Comparison of ENCODE assay signal across 24 cellular contexts in the genomic region with DNA sequence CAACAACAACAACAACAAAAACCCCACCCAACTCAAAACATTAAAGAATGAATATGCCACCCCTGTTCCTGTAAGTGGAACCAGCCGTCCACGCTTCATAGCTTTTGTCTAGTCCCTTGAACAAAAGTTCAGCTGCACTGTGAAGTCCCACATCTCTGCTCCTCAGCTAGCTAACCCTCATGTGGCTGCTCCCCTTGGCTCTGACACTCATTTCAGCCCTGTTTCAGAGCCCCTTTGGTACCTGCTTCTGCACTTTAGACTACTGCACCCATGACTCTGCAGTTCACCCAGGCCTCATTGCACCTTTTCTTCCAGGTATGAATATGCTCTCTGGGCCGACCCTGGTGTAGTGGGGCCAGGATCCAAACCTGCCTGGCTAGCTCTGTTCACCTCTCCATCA.
"Had no signal": no experiment of that assay in that cellular context is flagged by ENCODE, and none has a peak within 500 bp of the region (broad histone marks: within the 10 kb centered on the region; RNA-seq: fewer than 3 reads in every experiment).

No MANE protein-coding gene starts in this region.

- H3K4me2 ChIP-seq: KMS-11, SK-N-SH had no signal

- H3K27me3 ChIP-seq: ascending aorta, cardiac muscle cell, Peyer's patch, SJSA1 had no signal

- H3K36me3 ChIP-seq: cardiac muscle cell, SJSA1 had no signal

- ATAC-seq: activated T-cell treated with anti-CD3 and anti-CD28 coated beads, Interleukin-2, amount 50 U/mL, for 4 hours; PC-3 had no signal

- H3K9me3 ChIP-seq: ascending aorta, Peyer's patch, SJSA1, SK-N-SH had no signal

- DNase-seq: activated CD4-positive, alpha-beta memory T cell treated with anti-CD3 and anti-CD28 coated beads for 36 hours; activated CD4-positive, alpha-beta T cell treated with anti-CD3 and anti-CD28 coated beads for 4 hours; activated CD4-positive, alpha-beta T cell treated with anti-CD3 and anti-CD28 coated beads, Interleukin-2, amount 50 U/mL, for 1 hour; activated CD8-positive, alpha-beta memory T cell treated with anti-CD3 and anti-CD28 coated beads, Interleukin-2, amount 50 U/mL, for 4 hours; activated naive CD4-positive, alpha-beta T cell treated with anti-CD3 and anti-CD28 coated beads, Interleukin-2, amount 50 U/mL, for 16 hours; activated naive CD8-positive, alpha-beta T cell treated with anti-CD3 and anti-CD28 coated beads, Interleukin-2, amount 10 ng/mL, durations not matched to agents 7 days and 5 days; activated T-cell treated with anti-CD3 and anti-CD28 coated beads for 4 hours; activated T-cell treated with anti-CD3 and anti-CD28 coated beads, Interleukin-2, amount 50 U/mL, for 4 hours; amygdala; NCI-H1105; NCI-H1417 treated with DMSO at 0.1 percent for 48 hours; NCI-H187 treated with DMSO at 0.1 percent for 48 hours; NCI-H2081; NCI-H345; NCI-H524 treated with DMSO at 0.1 percent for 48 hours; PC-3; Peyer's patch; RPMI8226; SHP77 treated with DMSO at 0.1 percent for 48 hours; SK-N-SH had no signal

- H3K9ac ChIP-seq: KMS-11, SK-N-SH had no signal

- H3K4me3 ChIP-seq: ascending aorta, cardiac muscle cell, Peyer's patch, SJSA1 had no signal

- H3K4me1 ChIP-seq: ascending aorta, Peyer's patch, SJSA1 had no signal

- H3K27ac ChIP-seq: ascending aorta, cardiac muscle cell, KMS-11, Peyer's patch, SJSA1 had no signal
